In genomic region chr16:55475919-55476318, GRCh38 we compare ENCODE assay signal across 13 cellular contexts. TPM values are rescaled to one million over a fixed set of nuclear protein-coding genes. Genes with fewer than 3 reads are reported as not detected.
DNase-seq lines count a peak whose midpoint lies in the region; ATAC-seq, FAIRE-seq and TF ChIP-seq lines count a peak whose summit lies in the region.
"Had no signal": no experiment of that assay in that cellular context is flagged by ENCODE, and none has a peak within 500 bp of the region (broad histone marks: within the 10 kb centered on the region; RNA-seq: fewer than 3 reads in every experiment).

No MANE protein-coding gene starts in this region.

- BruUV-seq in endothelial cell of umbilical vein (replicated peaks; lab: Mats Ljungman, UMichigan) = no TSS peak

- no peak overlapping the region for H3K4me3 Mint-ChIP-seq in activated T-cell treated with anti-CD3 and anti-CD28 coated beads, Interleukin-2, amount 50 U/mL, for 72 hours

- H3K36me3 Mint-ChIP-seq in activated T-cell treated with anti-CD3 and anti-CD28 coated beads, Interleukin-2, amount 50 U/mL, for 72 hours (ENCODE audit: insufficient read depth in 2 of 2) = no peaks in the 10 kb centered on the region

- peaks cover 16% of the 10 kb centered on the region for H3K79me2 ChIP-seq in endothelial cell of umbilical vein (ENCODE audit: control insufficient read depth, insufficient read depth, low read length)

- H3K27ac ChIP-seq in endothelial cell of umbilical vein (ENCODE audit: insufficient read depth, low read depth, low read length) (no peak overlapping the region), lower lobe of right lung (peak overlapping the region; percentile 51), stomach (peak overlapping the region in 4 of 5 donors; percentile 32 to 86 (median 84))
- H3K27ac ChIP-seq in effector memory CD4-positive, alpha-beta T cell (ENCODE audit: insufficient read depth, low read length, poor library complexity, severe bottlenecking) = no peak overlapping the region
- H3K27ac ChIP-seq: RWPE1 had no signal

- H3K9ac ChIP-seq in endothelial cell of umbilical vein (replicated peaks; ENCODE audit: extremely low read depth, insufficient read depth, low read length) = no peak overlapping the region

- TF ChIP-seq CTCF in BE2C (IDR thresholded peaks at IDR 0.05; ENCODE audit: low read depth, low read length) (no peak), endothelial cell of umbilical vein (IDR thresholded peaks at IDR 0.05; ENCODE audit: extremely low read depth in 1 of 2, insufficient read depth in 1 of 2, low read depth in 1 of 2, low read length in 2 of 2) (no peak), lower lobe of right lung (IDR thresholded peaks at IDR 0.05) (no peak), stomach (IDR thresholded peaks at IDR 0.05) (no peak)

- H3K4me3 ChIP-seq in BE2C (ENCODE audit: low read depth, low read length) (peak overlapping the region; percentile 3; the same call in 1 of the 2 replicates), endothelial cell of umbilical vein (replicated peaks in 1 of 3; ENCODE audit: insufficient read depth in 1 of 3, low read depth in 1 of 3, low read length in 3 of 3) (no peak overlapping the region), lower lobe of right lung (no peak overlapping the region), stomach (no peak overlapping the region)
- no peak overlapping the region for H3K4me3 ChIP-seq in effector memory CD4-positive, alpha-beta T cell (ENCODE audit: insufficient read depth, low read depth, low read length, poor library complexity, severe bottlenecking)
- H3K4me3 ChIP-seq: skin epidermis had no signal

- TF ChIP-seq EP300 in stomach (IDR thresholded peaks at IDR 0.05) = no peak

- H3K27ac Mint-ChIP-seq in activated T-cell treated with anti-CD3 and anti-CD28 coated beads, Interleukin-2, amount 50 U/mL, for 72 hours = no peak overlapping the region
- H3K27ac Mint-ChIP-seq: activated T-helper 2 cell treated with anti-CD3 and anti-CD28 coated beads, Interferon-gamma antibody, Interleukin-2, Interleukin-4, amounts not matched to agents 10 μg/mL and 5 μg/mL and 100 μg/mL, durations not matched to agents 14 hours and 24 hours and 36 hours had no signal

- TF ChIP-seq POLR2A in endothelial cell of umbilical vein (IDR thresholded peaks at IDR 0.05; ENCODE audit: low read depth, low read length) (no peak), stomach (IDR thresholded peaks at IDR 0.05) (no peak)

- peaks cover 72% of the 10 kb centered on the region for H3K27me3 Mint-ChIP-seq in activated T-cell treated with anti-CD3 and anti-CD28 coated beads, Interleukin-2, amount 50 U/mL, for 72 hours (ENCODE audit: low read depth)

- CTCF ChIA-PET in endothelial cell of umbilical vein (lab: Charles Lee) = interaction anchor here (1.4 to 4.3 kb wide), 2 partner anchors 10 to 19 kb away, joined by 4 to 22 read pairs; no protein-coding TSS in a partner anchor

- DNase-seq in BE2C (peak; percentile 27), endothelial cell of umbilical vein (ENCODE audit: low read depth, low spot score) (no peak), lower lobe of right lung (no peak), stomach (no peak), NCI-H524 treated with DMSO at 0.1 percent for 48 hours (lab: John Stamatoyannopoulos, UW) (no peak)
- DNase-seq in activated T-cell treated with anti-CD3 and anti-CD28 coated beads, Interleukin-2, amount 50 U/mL, for 72 hours = no peak
- no peak for DNase-seq in effector memory CD4-positive, alpha-beta T cell
- DNase-seq: amygdala, NCI-H1417 had no signal

- H3K36me3 ChIP-seq in BE2C = no peaks in the 10 kb centered on the region
- no peaks in the 10 kb centered on the region for H3K36me3 ChIP-seq in endothelial cell of umbilical vein (ENCODE audit: control insufficient read depth in 2 of 2, extremely low read depth in 1 of 2, insufficient read depth in 2 of 2, low read length in 2 of 2)
- H3K36me3 ChIP-seq in lower lobe of right lung = no peaks in the 10 kb centered on the region
- no peaks in the 10 kb centered on the region for H3K36me3 ChIP-seq in stomach
- H3K36me3 ChIP-seq in effector memory CD4-positive, alpha-beta T cell (ENCODE audit: control insufficient read depth, insufficient read depth, low read length) = no peaks in the 10 kb centered on the region

- FAIRE-seq in endothelial cell of umbilical vein (lab: Jason Lieb, UNC) = no peak

- no peaks in the 10 kb centered on the region for H3K9me1 ChIP-seq in endothelial cell of umbilical vein (replicated peaks; ENCODE audit: control insufficient read depth, extremely low read depth, insufficient read depth, low read length)

- dilution Hi-C loops in endothelial cell of umbilical vein (cut with MboI; ENCODE audit: extremely low pct_ligation_motif_present, low sequenced_read_pairs) = no loop called here

- POLR2A ChIA-PET in endothelial cell of umbilical vein (lab: Charles Lee) = no interaction called here

- H2AFZ ChIP-seq in endothelial cell of umbilical vein (ENCODE audit: low read depth, low read length) = peak overlapping the region; percentile 57

- H4K20me1 ChIP-seq in endothelial cell of umbilical vein (replicated peaks; ENCODE audit: control insufficient read depth, extremely low read depth, insufficient read depth, low read length) = no peaks in the 10 kb centered on the region

- no peaks in the 10 kb centered on the region for H3K27me3 ChIP-seq in BE2C
- no peaks in the 10 kb centered on the region for H3K27me3 ChIP-seq in endothelial cell of umbilical vein (ENCODE audit: control insufficient read depth in 2 of 2, insufficient read depth in 2 of 2, low read length in 2 of 2)
- peaks cover 5% of the 10 kb centered on the region for H3K27me3 ChIP-seq in lower lobe of right lung (ENCODE audit: low read depth)
- peaks cover 3 to 34% (median 19%) of the 10 kb centered on the region in 3 donors for H3K27me3 ChIP-seq in stomach
- peaks cover 3% of the 10 kb centered on the region for H3K27me3 ChIP-seq in effector memory CD4-positive, alpha-beta T cell (replicated peaks; ENCODE audit: control insufficient read depth, insufficient read depth, low read length, poor library complexity, severe bottlenecking)

- H3K9me3 ChIP-seq in BE2C = no peaks in the 10 kb centered on the region
- H3K9me3 ChIP-seq in endothelial cell of umbilical vein (replicated peaks; ENCODE audit: control insufficient read depth, insufficient read depth, low read length) = no peaks in the 10 kb centered on the region
- H3K9me3 ChIP-seq in lower lobe of right lung = no peaks in the 10 kb centered on the region
- H3K9me3 ChIP-seq in stomach = no peaks in the 10 kb centered on the region
- H3K9me3 ChIP-seq in effector memory CD4-positive, alpha-beta T cell (ENCODE audit: control insufficient read depth, low read length) = no peaks in the 10 kb centered on the region

- intact Hi-C loops in endothelial cell of umbilical vein (cut with micrococcal nuclease) = no loop called here
- intact Hi-C loops in lower lobe of right lung (cut with DNase I) = no loop called here
- intact Hi-C loops in stomach (cut with DNase I; ENCODE audit: low total_unique reads) = no loop called here

- 40 to 52% (median 46%) methylated on average over 5 of the region's 5 CpGs for WGBS in stomach, 5 donors

- no peaks in the 10 kb centered on the region for H3K9me3 Mint-ChIP-seq in activated T-cell treated with anti-CD3 and anti-CD28 coated beads, Interleukin-2, amount 50 U/mL, for 72 hours

- H3K4me1 Mint-ChIP-seq in activated T-cell treated with anti-CD3 and anti-CD28 coated beads, Interleukin-2, amount 50 U/mL, for 72 hours (ENCODE audit: low read depth) = peaks cover 20% of the 10 kb centered on the region

- H3K4me1 ChIP-seq in BE2C = peaks cover 15% of the 10 kb centered on the region
- H3K4me1 ChIP-seq in endothelial cell of umbilical vein (ENCODE audit: control insufficient read depth, extremely low read depth, insufficient read depth, low read length) = peaks cover 23% of the 10 kb centered on the region
- peaks cover 13% of the 10 kb centered on the region for H3K4me1 ChIP-seq in lower lobe of right lung
- H3K4me1 ChIP-seq in stomach = peaks cover 11 to 43% (median 22%) of the 10 kb centered on the region in 4 donors
- H3K4me1 ChIP-seq in effector memory CD4-positive, alpha-beta T cell (ENCODE audit: control insufficient read depth, insufficient read depth, low read length, poor library complexity, severe bottlenecking) = no peaks in the 10 kb centered on the region

- H3K4me2 ChIP-seq in endothelial cell of umbilical vein (ENCODE audit: insufficient read depth, low read length) = peak overlapping the region; percentile 12

- ATAC-seq in lower lobe of right lung (no peak), GM21576 (IDR thresholded peaks at IDR 0.05; ENCODE audit: unreplicated experiment) (no peak)
- ATAC-seq in activated T-cell treated with anti-CD3 and anti-CD28 coated beads, Interleukin-2, amount 50 U/mL, for 72 hours (replicated peaks in 1 of 2) = no peak

RNA-seq across cellular contexts. Expression of gene MMP2, which starts 3.1 kb away (rescaled TPM):
- polyA plus RNA-seq in BE2C (2012; ENCODE audit: insufficient read depth, insufficient read length, low read depth) = 1,015 TPM
- total RNA-seq in endothelial cell of umbilical vein (768 and 771 TPM in 2 replicates), lower lobe of right lung (178 TPM), stomach (100 to 1,000 TPM in 4 of 5 donors, 10 to 100 TPM in 1; 67.9 to 206 (median 142) TPM)
- polyA plus RNA-seq in endothelial cell of umbilical vein (1,508 and 1,752 TPM in 2 replicates), stomach (10 to 100 TPM; 17.7 to 67.9 (median 39.6) TPM)
- 1,169 and 1,214 TPM in 2 replicates for polyA plus RNA-seq in endothelial cell of umbilical vein (2011; cell fraction: cytosol; rRNA removed)
- polyA plus RNA-seq in endothelial cell of umbilical vein (2011; cell fraction: nucleus; rRNA removed) = 586 and 676 TPM in 2 replicates
- 770 and 1,141 TPM in 2 replicates for polyA plus RNA-seq in endothelial cell of umbilical vein (2012)
- 2,105 and 2,998 TPM in 2 replicates for polyA minus RNA-seq in endothelial cell of umbilical vein
- polyA minus RNA-seq in endothelial cell of umbilical vein (2011; cell fraction: cytosol; rRNA and poly(A)+ RNA removed) = not detected
- 363 and 414 TPM in 2 replicates for polyA minus RNA-seq in endothelial cell of umbilical vein (2011; cell fraction: nucleus; rRNA and poly(A)+ RNA removed)
- not detected for total RNA-seq in activated T-cell treated with anti-CD3 and anti-CD28 coated beads, Interleukin-2, amount 50 U/mL, for 72 hours

RNA-seq across cellular contexts. Expression of gene LPCAT2, which starts 33.0 kb away (rescaled TPM):
- 10.9 TPM for polyA plus RNA-seq in BE2C (2012; ENCODE audit: insufficient read depth, insufficient read length, low read depth)
- total RNA-seq in endothelial cell of umbilical vein (72.9 and 79.1 TPM in 2 replicates), lower lobe of right lung (35.8 TPM), stomach (10 to 100 TPM in 3 of 5 donors, 1 to 10 TPM in 1, not detected in 1; 1.4 to 36.2 (median 13.1) TPM)
- polyA plus RNA-seq in endothelial cell of umbilical vein (53.2 and 64.5 TPM in 2 replicates), stomach (1 to 10 TPM; 3.7 to 6.6 (median 6.5) TPM)
- 42.0 and 42.3 TPM in 2 replicates for polyA plus RNA-seq in endothelial cell of umbilical vein (2011; cell fraction: cytosol; rRNA removed)
- polyA plus RNA-seq in endothelial cell of umbilical vein (2011; cell fraction: nucleus; rRNA removed) = 145 and 154 TPM in 2 replicates
- polyA plus RNA-seq in endothelial cell of umbilical vein (2012) = 55.1 and 64.7 TPM in 2 replicates
- polyA minus RNA-seq in endothelial cell of umbilical vein = 141 and 155 TPM in 2 replicates
- polyA minus RNA-seq in endothelial cell of umbilical vein (2011; cell fraction: cytosol; rRNA and poly(A)+ RNA removed) = 2.2 TPM
- polyA minus RNA-seq in endothelial cell of umbilical vein (2011; cell fraction: nucleus; rRNA and poly(A)+ RNA removed) = 161 and 183 TPM in 2 replicates
- total RNA-seq in activated T-cell treated with anti-CD3 and anti-CD28 coated beads, Interleukin-2, amount 50 U/mL, for 72 hours = 1 to 10 TPM; 1.5 to 2.0 TPM

Comparison
In these comparisons a context has a peak if more than half of its experiments do, and no peak if none do; other contexts are left out.
1. H3K27ac ChIP-seq: peak in lower lobe of right lung (single experiment) and stomach (4 of 5); none in endothelial cell of umbilical vein (single experiment) and effector memory CD4-positive, alpha-beta T cell (single experiment).
2. RNA of gene MMP2, which starts 3.1 kb away (total RNA-seq): 768 to 771 TPM in endothelial cell of umbilical vein, 178 TPM in lower lobe of right lung (single experiment) and 67.9 to 206 TPM in stomach; not detected in activated T-cell treated with anti-CD3 and anti-CD28 coated beads, Interleukin-2, amount 50 U/mL, for 72 hours; every median in the first group is over 10 times any median in the second.